Comparison of ENCODE assay signal across 21 cellular contexts in the genomic region with DNA sequence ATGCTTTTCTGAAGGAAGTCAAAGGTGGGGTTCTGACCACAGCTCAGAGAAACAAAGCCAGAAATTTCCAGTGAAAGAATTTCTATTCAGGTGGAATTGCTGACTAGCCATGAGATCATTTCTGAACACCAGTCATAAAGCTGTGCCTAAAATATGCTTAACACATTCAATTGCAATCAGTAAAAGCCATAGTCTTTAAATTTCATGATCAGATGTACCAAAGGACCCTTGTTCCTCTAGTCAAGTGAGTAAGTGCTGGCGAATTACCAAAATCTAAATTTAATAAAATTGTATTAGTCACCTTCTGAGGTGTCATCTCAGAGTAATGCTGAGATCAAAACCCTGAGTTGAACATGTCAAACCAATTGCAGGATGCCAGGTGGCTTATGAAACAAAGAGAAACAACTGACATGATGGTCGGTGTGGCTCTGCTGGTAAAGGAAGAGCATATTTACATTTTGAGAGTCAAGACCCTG.
DNase-seq lines count a peak whose midpoint lies in the region; ATAC-seq, FAIRE-seq and TF ChIP-seq lines count a peak whose summit lies in the region.
"Had no signal": no experiment of that assay in that cellular context is flagged by ENCODE, and none has a peak within 500 bp of the region (broad histone marks: within the 10 kb centered on the region; RNA-seq: fewer than 3 reads in every experiment).

No MANE protein-coding gene starts in this region.

- no peak for TF ChIP-seq POLR2A in HCT116 (IDR thresholded peaks at IDR 0.05; ENCODE audit: borderline replicate concordance, extremely low read depth, insufficient read depth, insufficient read length)
- no peak for TF ChIP-seq POLR2A in heart left ventricle (IDR thresholded peaks at IDR 0.05)

- H3K9me2 ChIP-seq in HCT116 (ENCODE audit: insufficient read depth) = no peaks in the 10 kb centered on the region
- H3K9me2 ChIP-seq: SK-N-SH had no signal

- H3K9me3 Mint-ChIP-seq in astrocyte (ENCODE audit: unreplicated experiment) = no peaks in the 10 kb centered on the region
- H3K9me3 Mint-ChIP-seq: CD8-positive, alpha-beta memory T cell had no signal

- H3K27ac Mint-ChIP-seq in astrocyte (ENCODE audit: unreplicated experiment) = peak overlapping the region; percentile 21
- H3K27ac Mint-ChIP-seq: CD8-positive, alpha-beta memory T cell had no signal

- TF ChIP-seq CTCF in HCT116 (IDR thresholded peaks at IDR 0.05 in 2 of 3, conservative IDR thresholded peaks at IDR 0.05 in 1 of 3; ENCODE audit: borderline replicate concordance in 1 of 3, insufficient read depth in 1 of 3, low read depth in 2 of 3, low read length in 2 of 3) (no peak), astrocyte (IDR thresholded peaks at IDR 0.05; ENCODE audit: insufficient read depth, low read depth, low read length) (no peak), fibroblast of the aortic adventitia (IDR thresholded peaks at IDR 0.05; ENCODE audit: insufficient read depth, low read length) (no peak), heart left ventricle (IDR thresholded peaks at IDR 0.05) (no peak)

- 0 out of 2 replicates have a peak, but pooled peaks have one; percentile 12 for TF ChIP-seq RAD21 in HCT116 (IDR thresholded peaks at IDR 0.05; ENCODE audit: low read depth)

- no peaks in the 10 kb centered on the region for H3K36me3 ChIP-seq in HCT116 (ENCODE audit: control insufficient read depth in 1 of 2, insufficient read depth in 2 of 2, low read length in 2 of 2)
- H3K36me3 ChIP-seq in astrocyte (ENCODE audit: insufficient read depth, low read length) = no peaks in the 10 kb centered on the region
- no peaks in the 10 kb centered on the region for H3K36me3 ChIP-seq in heart left ventricle
- H3K36me3 ChIP-seq: BLaER1, HAP-1 had no signal

- ATAC-seq in HCT116 = peak; percentile 78
- ATAC-seq in heart left ventricle = no peak
- ATAC-seq: K562, Right ventricle myocardium inferior had no signal

- H3K4me1 ChIP-seq in HCT116 (ENCODE audit: control insufficient read depth in 1 of 2, insufficient read depth in 2 of 2, low read length in 2 of 2) (peaks cover 0 to 21% of the 10 kb centered on the region in 2 experiments; a peak in 2 of 4 replicates), astrocyte (ENCODE audit: insufficient read depth, low read length) (peaks cover 11% of the 10 kb centered on the region), heart left ventricle (no peaks in the 10 kb centered on the region)
- H3K4me1 ChIP-seq: BLaER1 had no signal

- H3K27me3 ChIP-seq in HCT116 (ENCODE audit: insufficient read depth, low read length) (no peaks in the 10 kb centered on the region), astrocyte (ENCODE audit: insufficient read depth, low read length) (no peaks in the 10 kb centered on the region), heart left ventricle (peaks cover 0 to 9% (median 0%) of the 10 kb centered on the region in 9 donors)
- H3K27me3 ChIP-seq: BLaER1 had no signal

- RAD21 ChIA-PET in HCT116 (lab: Charles Lee; ENCODE audit: low non-redundant PET in 1 of 2, low total read pairs in 2 of 2, uncharacterized antibody in 2 of 2, unreplicated experiment in 2 of 2) = no interaction called here

- H3K4me1 Mint-ChIP-seq in astrocyte (ENCODE audit: low read depth, unreplicated experiment) = peaks cover 7% of the 10 kb centered on the region
- H3K4me1 Mint-ChIP-seq: CD8-positive, alpha-beta memory T cell had no signal

- no peak for FAIRE-seq in astrocyte (lab: Jason Lieb, UNC)
- FAIRE-seq: K562 had no signal

- H3K79me2 ChIP-seq in HCT116 (ENCODE audit: insufficient read depth, low read length) (no peaks in the 10 kb centered on the region), astrocyte (ENCODE audit: insufficient read depth, low read length) (no peaks in the 10 kb centered on the region)

- H3K36me3 Mint-ChIP-seq in astrocyte (ENCODE audit: low read depth, unreplicated experiment) = no peaks in the 10 kb centered on the region
- H3K36me3 Mint-ChIP-seq: CD8-positive, alpha-beta memory T cell had no signal

- H3K9me3 ChIP-seq in HCT116 (ENCODE audit: control insufficient read depth in 1 of 2, insufficient read depth in 1 of 2, low read depth in 1 of 2, low read length in 2 of 2) (no peaks in the 10 kb centered on the region), astrocyte (ENCODE audit: insufficient read depth, low read depth, low read length) (no peaks in the 10 kb centered on the region), heart left ventricle (no peaks in the 10 kb centered on the region)
- H3K9me3 ChIP-seq: BLaER1, HAP-1, SK-N-SH had no signal

- POLR2A ChIA-PET in HCT116 (lab: Charles Lee) = no interaction called here

- CTCF ChIA-PET in HCT116 (lab: Charles Lee) = no interaction called here

- WGBS in heart left ventricle, 4 donors = 80 to 86% (median 82%) methylated on average over 2 of the region's 2 CpGs

- no TSS peak for BruUV-seq in HCT116 (replicated peaks; lab: Mats Ljungman, UMichigan)

- H3K4me3 ChIP-seq in HCT116 (replicated peaks in 1 of 2; ENCODE audit: low read depth in 1 of 2, low read length in 2 of 2) (no peak overlapping the region), astrocyte (ENCODE audit: insufficient read depth, low read depth, low read length) (no peak overlapping the region), fibroblast of the aortic adventitia (ENCODE audit: low read depth, low read length) (no peak overlapping the region), heart left ventricle (no peak overlapping the region)
- H3K4me3 ChIP-seq: BLaER1, HAP-1, K562 had no signal

- intact Hi-C loops in HCT116 (cut with micrococcal nuclease) = no loop called here
- intact Hi-C loops in heart left ventricle (cut with DNase I) = no loop called here

- H3K27me3 Mint-ChIP-seq in astrocyte (ENCODE audit: low read depth, unreplicated experiment) = no peaks in the 10 kb centered on the region

- DNase-seq in HCT116 (ENCODE audit: low read depth, low spot score) = peak; percentile 75
- DNase-seq in M059J (ENCODE audit: low read depth) = peak; percentile 55
- DNase-seq in astrocyte (ENCODE audit: low read depth) = peak; percentile 74
- peak; percentile 5 for DNase-seq in fibroblast of the aortic adventitia (ENCODE audit: low read depth)
- no peak for DNase-seq in heart left ventricle
- DNase-seq in T-helper 9 cell = no peak
- no peak for DNase-seq in GM19238 (ENCODE audit: insufficient read length, low spot score)
- DNase-seq in NCI-H2227 treated with DMSO at 0.1 percent for 48 hours (lab: John Stamatoyannopoulos, UW) = no peak
- DNase-seq: CD8-positive, alpha-beta memory T cell; DMS 273 treated with DMSO at 0.1 percent for 48 hours; EL; NCI-H1105; NCI-H187; NCI-H2171; NCI-H510A; OCI-M1; SK-N-SH had no signal

- H3K27ac ChIP-seq in HCT116 (ENCODE audit: low read depth, low read length) (no peak overlapping the region), astrocyte (ENCODE audit: low read depth, low read length) (peak overlapping the region; percentile 74), heart left ventricle (no peak overlapping the region)
- H3K27ac ChIP-seq: BLaER1 had no signal

- H3K4me2 ChIP-seq in HCT116 (ENCODE audit: low read length) (peak overlapping the region; percentile 44), astrocyte (ENCODE audit: low read length) (peak overlapping the region; percentile 65)
- H3K4me2 ChIP-seq: BLaER1, SK-N-SH had no signal

- H3K9ac ChIP-seq in HCT116 (ENCODE audit: low read length) = no peak overlapping the region
- H3K9ac ChIP-seq in astrocyte (ENCODE audit: low read length) = no peak overlapping the region
- H3K9ac ChIP-seq: BLaER1, SK-N-SH had no signal

- H4K20me1 ChIP-seq in HCT116 (ENCODE audit: insufficient read depth) (no peaks in the 10 kb centered on the region), astrocyte (ENCODE audit: insufficient read depth, low read length) (no peaks in the 10 kb centered on the region)
- H4K20me1 ChIP-seq: BLaER1 had no signal

- H2AFZ ChIP-seq in HCT116 (ENCODE audit: low read depth, low read length, poor library complexity, severe bottlenecking) = no peak overlapping the region
- no peak overlapping the region for H2AFZ ChIP-seq in astrocyte (ENCODE audit: low read depth, low read length)

- H3K4me3 Mint-ChIP-seq in astrocyte (ENCODE audit: unreplicated experiment) = no peak overlapping the region
- H3K4me3 Mint-ChIP-seq: CD8-positive, alpha-beta memory T cell had no signal

TF ChIP-seq in HCT116, 20 proteins besides CTCF, POLR2A, EP300 and RAD21 (continues in another document):
- TF ChIP-seq YY1 (IDR thresholded peaks at IDR 0.05; ENCODE audit: extremely low read depth, insufficient replicate concordance, low read depth, low read length) = no peak
- no peak for TF ChIP-seq EZH2phosphoT487 (IDR thresholded peaks at IDR 0.05; ENCODE audit: borderline replicate concordance)
- no peak for TF ChIP-seq TCF7L2 (IDR thresholded peaks at IDR 0.05; ENCODE audit: borderline replicate concordance, extremely low read depth, insufficient read depth, insufficient read length)
- peak; percentile 65 for TF ChIP-seq SP1 (IDR thresholded peaks at IDR 0.05; ENCODE audit: low read depth)
- TF ChIP-seq JUND (IDR thresholded peaks at IDR 0.05) = peak; percentile 64
- TF ChIP-seq SIN3A (IDR thresholded peaks at IDR 0.05; ENCODE audit: low read depth) = peak; percentile 27; the same call in 1 of the 2 replicates
- TF ChIP-seq ZFX (IDR thresholded peaks at IDR 0.05) = no peak
- TF ChIP-seq EGR1 (IDR thresholded peaks at IDR 0.05; ENCODE audit: low read depth) = no peak
- TF ChIP-seq, protein P1, sequence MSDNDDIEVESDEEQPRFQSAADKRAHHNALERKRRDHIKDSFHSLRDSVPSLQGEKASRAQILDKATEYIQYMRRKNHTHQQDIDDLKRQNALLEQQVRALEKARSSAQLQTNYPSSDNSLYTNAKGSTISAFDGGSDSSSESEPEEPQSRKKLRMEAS (IDR thresholded peaks at IDR 0.05) = peak; percentile 35; the same call in 1 of the 2 replicates

Comparison
In these comparisons a context has a peak if more than half of its experiments do, and no peak if none do; other contexts are left out.
1. DNase-seq: peak in HCT116 (single experiment), M059J (single experiment), astrocyte (single experiment) and fibroblast of the aortic adventitia (single experiment); none in heart left ventricle (0 of 5), T-helper 9 cell (single experiment), GM19238 (single experiment) and NCI-H2227 treated with DMSO at 0.1 percent for 48 hours (single experiment).